Comparison of ENCODE assay signal across 12 cellular contexts in genomic region chrX:154164902-154165301, GRCh38. TPM values are rescaled to one million over a fixed set of nuclear protein-coding genes. Genes with fewer than 3 reads are reported as not detected.
"Had no signal": no experiment of that assay in that cellular context is flagged by ENCODE, and none has a peak within 500 bp of the region (broad histone marks: within the 10 kb centered on the region; RNA-seq: fewer than 3 reads in every experiment).

No MANE protein-coding gene starts in this region.

RNA-seq across cellular contexts. Expression of gene OPN1MW, which starts 17.5 kb away (rescaled TPM):
- total RNA-seq: OCI-LY7, PC-3, PC-9, Peyer's patch, Right ventricle myocardium inferior, Right ventricle myocardium superior, RPMI7951, SJCRH30, SJSA1, SK-MEL-5, T-cell had no signal
- polyA plus RNA-seq: SK-N-SH had no signal

RNA-seq across cellular contexts. Expression of gene OPN1LW, which starts 20.9 kb away (rescaled TPM):
- total RNA-seq: OCI-LY7, PC-3, PC-9, Peyer's patch, Right ventricle myocardium inferior, Right ventricle myocardium superior, RPMI7951, SJCRH30, SJSA1, SK-MEL-5, T-cell had no signal
- polyA plus RNA-seq: SK-N-SH had no signal

RNA-seq across cellular contexts. Expression of gene OPN1MW2, which starts 54.7 kb away (rescaled TPM):
- total RNA-seq: OCI-LY7, PC-3, PC-9, Peyer's patch, Right ventricle myocardium inferior, Right ventricle myocardium superior, RPMI7951, SJCRH30, SJSA1, SK-MEL-5, T-cell had no signal
- polyA plus RNA-seq: SK-N-SH had no signal
